8 cellular contexts compared by ENCODE assay signal in the genomic region with DNA sequence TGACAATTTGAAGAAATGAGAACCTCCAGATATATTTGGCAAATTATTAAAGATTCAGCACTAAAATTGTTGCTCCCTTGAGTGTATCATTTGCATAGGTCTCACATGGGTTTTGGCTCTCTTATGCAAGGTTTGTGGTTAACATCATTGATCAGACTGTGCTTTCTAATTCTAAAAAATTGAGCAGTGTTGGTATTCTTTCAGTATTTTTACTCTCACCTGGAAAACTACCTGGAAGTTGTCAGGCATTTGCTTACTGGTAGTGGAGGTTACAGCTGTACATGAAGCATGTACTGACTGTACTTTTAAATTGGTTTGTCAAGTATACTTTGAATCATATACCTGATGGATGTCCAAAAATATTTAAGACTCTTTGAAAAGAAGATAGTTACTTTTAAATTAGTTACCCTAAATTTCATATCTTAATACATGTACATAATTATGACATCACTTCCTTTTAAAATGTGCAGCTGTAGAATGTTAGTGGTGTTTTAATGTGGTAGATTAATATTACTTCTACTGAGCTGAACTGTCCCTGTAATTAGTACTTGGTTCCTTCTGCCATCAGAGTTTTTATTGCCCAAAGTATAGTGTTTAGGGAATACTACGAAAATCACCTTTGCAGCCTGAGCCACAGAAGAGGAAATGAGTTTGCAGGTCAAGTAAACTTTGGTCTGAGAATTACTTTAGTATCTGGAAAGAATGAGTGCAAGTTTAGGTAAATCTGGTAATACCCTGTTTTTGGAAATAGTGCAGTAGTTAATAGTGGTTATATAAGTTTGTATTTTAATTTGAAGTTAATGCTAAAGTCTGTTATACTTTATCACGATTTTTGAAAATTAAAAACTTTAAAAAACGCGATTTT. TPM values are rescaled to one million over a fixed set of nuclear protein-coding genes. Genes with fewer than 3 reads are reported as not detected.
DNase-seq lines count a peak whose midpoint lies in the region; ATAC-seq, FAIRE-seq and TF ChIP-seq lines count a peak whose summit lies in the region.

No MANE protein-coding gene starts in this region.

- H3K4me1 ChIP-seq in mucosa of stomach (ENCODE audit: control insufficient read depth, insufficient read depth, low read length), result peaks cover 29% of the 10 kb centered on the region

- peak overlapping the region; percentile 100 for H3K9ac ChIP-seq in mucosa of stomach (ENCODE audit: low read length)

- DNase-seq in GM06990 (ENCODE audit: extremely low read depth, insufficient read length) (no peak), NB4 (ENCODE audit: low read depth) (peak; percentile 60), bronchial epithelial cell (ENCODE audit: low read depth) (peak; percentile 38), inferior parietal cortex (ENCODE audit: extremely low spot score) (no peak), NCI-H2196 treated with DMSO at 0.1 percent for 48 hours (lab: John Stamatoyannopoulos, UW; ENCODE audit: unreplicated experiment) (no peak)
- DNase-seq in activated CD4-positive, alpha-beta T cell treated with anti-CD3 and anti-CD28 coated beads for 48 hours, result no peak

- H3K36me3 ChIP-seq in GM06990 (ENCODE audit: control insufficient read depth, insufficient read depth, low read length), result no peaks in the 10 kb centered on the region
- no peaks in the 10 kb centered on the region for H3K36me3 ChIP-seq in bronchial epithelial cell (ENCODE audit: control insufficient read depth, insufficient read depth, low read length)
- no peaks in the 10 kb centered on the region for H3K36me3 ChIP-seq in mucosa of stomach (ENCODE audit: control insufficient read depth, insufficient read depth, low read length)

- no peak for TF ChIP-seq POLR2A in NB4 (IDR thresholded peaks at IDR 0.05; ENCODE audit: extremely low read depth, insufficient read length)

- FAIRE-seq in bronchial epithelial cell (lab: Jason Lieb, UNC), result no peak

- ATAC-seq in GM21447 (IDR thresholded peaks at IDR 0.05; ENCODE audit: unreplicated experiment), result no peak

- TF ChIP-seq CTCF in GM06990 (IDR thresholded peaks at IDR 0.05; ENCODE audit: insufficient read depth, low read length, poor library complexity, severe bottlenecking) (no peak), NB4 (IDR thresholded peaks at IDR 0.05; ENCODE audit: low read depth, low read length) (no peak), bronchial epithelial cell (IDR thresholded peaks at IDR 0.05; ENCODE audit: insufficient read depth, low read length, severe bottlenecking) (no peak)

- peak overlapping the region; percentile 72 for H3K4me3 ChIP-seq in GM06990 (replicated peaks; ENCODE audit: low read depth, low read length)
- H3K4me3 ChIP-seq in NB4 (ENCODE audit: low read depth, low read length), result peak overlapping the region; percentile 84
- H3K4me3 ChIP-seq in bronchial epithelial cell (ENCODE audit: low read depth, low read length), result peak overlapping the region; percentile 71
- H3K4me3 ChIP-seq in mucosa of stomach (ENCODE audit: low read length), result peak overlapping the region; percentile 20

- H3K27me3 ChIP-seq in GM06990 (replicated peaks; ENCODE audit: control insufficient read depth, insufficient read depth, low read length) (no peaks in the 10 kb centered on the region), bronchial epithelial cell (ENCODE audit: control insufficient read depth, insufficient read depth, low read length) (no peaks in the 10 kb centered on the region), mucosa of stomach (ENCODE audit: control insufficient read depth, insufficient read depth, low read length) (no peaks in the 10 kb centered on the region)

- H3K9me3 ChIP-seq in mucosa of stomach (ENCODE audit: control insufficient read depth, low read length), result no peaks in the 10 kb centered on the region

RNA-seq across cellular contexts. Expression of gene CHD2, which starts 2.8 kb away (rescaled TPM):
- total RNA-seq in bronchial epithelial cell, result 65.6 and 104 TPM in 2 replicates

Comparison
In these comparisons a context has a peak if more than half of its experiments do, and no peak if none do; other contexts are left out.
1. DNase-seq: peak in NB4 (single experiment) and bronchial epithelial cell (single experiment); none in GM06990 (single experiment), inferior parietal cortex (single experiment), NCI-H2196 treated with DMSO at 0.1 percent for 48 hours (single experiment) and activated CD4-positive, alpha-beta T cell treated with anti-CD3 and anti-CD28 coated beads for 48 hours (single experiment).
2. H3K4me3 ChIP-seq: peak in every context shown above with its lines; median percentile 84 in NB4; 72 in GM06990; 71 in bronchial epithelial cell; 20 in mucosa of stomach.